ENCODE assay signal across 29 cellular contexts in the genomic region with DNA sequence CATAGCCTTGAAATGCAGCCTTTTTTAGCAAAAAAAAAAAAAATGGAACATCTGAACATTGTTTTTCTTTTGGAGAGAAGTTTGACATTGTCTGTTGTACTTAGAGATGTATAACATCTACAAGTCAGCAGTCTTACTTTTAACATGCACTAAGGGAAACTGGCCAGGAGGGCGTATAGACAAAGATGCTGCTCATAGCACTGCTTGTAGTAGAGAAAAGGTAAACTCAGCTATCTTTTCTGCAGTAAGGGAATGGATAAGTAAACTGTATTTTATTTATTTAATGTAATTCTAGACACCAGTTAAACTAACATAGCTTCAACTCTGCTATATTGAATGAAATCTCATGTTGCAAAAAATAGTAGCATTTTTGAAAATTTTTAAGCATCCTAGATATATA.
"Had no signal": no experiment of that assay in that cellular context is flagged by ENCODE, and none has a peak within 500 bp of the region (broad histone marks: within the 10 kb centered on the region; RNA-seq: fewer than 3 reads in every experiment).

No MANE protein-coding gene starts in this region.

- DNase-seq: Karpas-422; MM.1S; MV-4-11; NCI-H1092; NCI-H1105; NCI-H1417; NCI-H1436; NCI-H1694; NCI-H187; NCI-H1930; NCI-H2081; NCI-H2171 treated with DMSO at 0.1 percent for 48 hours; NCI-H2227 treated with DMSO at 0.1 percent for 48 hours; NCI-H345; NCI-H446; NCI-H510A treated with DMSO at 0.1 percent for 48 hours; NCI-H524 treated with DMSO at 0.1 percent for 48 hours; NCI-H526 treated with DMSO at 0.1 percent for 48 hours; NCI-H748 treated with DMSO at 0.1 percent for 48 hours; NCI-H82; NK-92 treated with Interleukin-12 subunit alpha and Interleukin-12 subunit beta, amount 100 ng/mL, for 24 hours; OCI-M1; PC-9; Right ventricle myocardium superior; SHP77 treated with DMSO at 0.1 percent for 48 hours; SK-N-SH; SW 1271; T-helper 1 cell had no signal

- ATAC-seq: Panc1 had no signal
